ENCODE assay signal across 1 cellular context in genomic region chr19:34220472-34221063, GRCh38.
TF ChIP-seq lines count a peak whose summit lies in the region.

No MANE protein-coding gene starts in this region.

TF ChIP-seq in H1, 55 proteins besides CTCF, POLR2A, EP300 and RAD21 (continued from another document):
- TF ChIP-seq ATF3 (IDR thresholded peaks at IDR 0.05; ENCODE audit: insufficient read depth, low read depth, low read length) (no peak), BCL11A (IDR thresholded peaks at IDR 0.05; ENCODE audit: low read depth in 2 of 2, low read length in 2 of 2) (no peak), KDM5A (IDR thresholded peaks at IDR 0.05; ENCODE audit: low read length) (no peak), SIRT6 (IDR thresholded peaks at IDR 0.05; ENCODE audit: low read length) (no peak), PHF8 (conservative IDR thresholded peaks at IDR 0.05; ENCODE audit: low read depth, low read length) (no peak), EZH2 (IDR thresholded peaks at IDR 0.05; ENCODE audit: low read depth, low read length, severe bottlenecking) (no peak), NANOG (IDR thresholded peaks at IDR 0.05; ENCODE audit: insufficient read depth, low read depth, low read length, poor library complexity, severe bottlenecking) (no peak), YY1 (IDR thresholded peaks at IDR 0.05; ENCODE audit: low read depth, low read length) (no peak), GABPA (IDR thresholded peaks at IDR 0.05; ENCODE audit: borderline replicate concordance, insufficient read depth, low read length) (no peak), KDM1A (IDR thresholded peaks at IDR 0.05; ENCODE audit: borderline replicate concordance, low read length) (no peak), POLR2AphosphoS5 (IDR thresholded peaks at IDR 0.05; ENCODE audit: low read depth, low read length) (no peak), CHD2 (IDR thresholded peaks at IDR 0.05; ENCODE audit: low read length) (no peak), POU5F1 (IDR thresholded peaks at IDR 0.05; ENCODE audit: low read depth, low read length) (no peak), E2F6 (IDR thresholded peaks at IDR 0.05) (no peak)
- TF ChIP-seq, protein P1, sequence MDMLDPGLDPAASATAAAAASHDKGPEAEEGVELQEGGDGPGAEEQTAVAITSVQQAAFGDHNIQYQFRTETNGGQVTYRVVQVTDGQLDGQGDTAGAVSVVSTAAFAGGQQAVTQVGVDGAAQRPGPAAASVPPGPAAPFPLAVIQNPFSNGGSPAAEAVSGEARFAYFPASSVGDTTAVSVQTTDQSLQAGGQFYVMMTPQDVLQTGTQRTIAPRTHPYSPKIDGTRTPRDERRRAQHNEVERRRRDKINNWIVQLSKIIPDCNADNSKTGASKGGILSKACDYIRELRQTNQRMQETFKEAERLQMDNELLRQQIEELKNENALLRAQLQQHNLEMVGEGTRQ (IDR thresholded peaks at IDR 0.05; ENCODE audit: low read length): no peak
